ENCODE assay signal across 8 cellular contexts in the genomic region with DNA sequence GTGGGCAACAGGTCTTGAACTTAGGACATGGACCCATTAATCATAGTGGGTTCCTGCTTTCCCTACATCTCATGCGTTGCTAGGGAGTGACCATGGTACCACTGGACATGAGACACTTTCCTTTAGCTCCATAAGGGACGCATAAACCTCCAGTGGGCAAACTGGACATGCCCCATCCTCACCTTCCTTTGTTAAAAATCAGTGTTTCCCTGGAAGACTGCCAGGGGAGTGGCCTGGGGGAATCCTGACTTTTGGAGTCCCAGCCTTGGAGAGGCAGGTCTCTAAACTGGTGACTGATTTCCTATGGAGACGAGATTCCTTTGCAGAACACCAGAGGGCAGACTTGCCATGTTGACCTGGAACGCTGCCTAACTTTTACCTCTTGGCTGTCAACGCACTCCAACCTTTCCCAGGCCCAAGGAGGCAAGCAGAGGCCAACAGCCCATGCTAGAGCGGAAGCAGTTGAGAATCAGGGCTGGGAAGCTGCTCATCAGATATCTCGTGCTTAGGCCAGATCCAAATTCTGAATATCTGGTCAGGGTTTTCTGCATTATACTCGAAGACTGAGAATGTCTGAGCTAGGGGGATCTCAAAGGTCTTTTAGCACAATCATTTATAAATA. TPM values are rescaled to one million over a fixed set of nuclear protein-coding genes. Genes with fewer than 3 reads are reported as not detected.
DNase-seq lines count a peak whose midpoint lies in the region; FAIRE-seq and TF ChIP-seq lines count a peak whose summit lies in the region.

No MANE protein-coding gene starts in this region.

- CTCF ChIA-PET in SK-N-SH (lab: Yijun Ruan, JAX) = interaction anchor here (0.5 to 16.7 kb wide), 48 partner anchors 8 to 453 kb away, joined by 3 to 510 read pairs (median 4); partner anchors contain the start of genes CX3CR1 and RPSA

- WGBS in SK-N-SH (ENCODE audit: low lambda C conversion rate) = 40% methylated on average over 8 of the region's 8 CpGs

- no peak for TF ChIP-seq EP300 in SK-N-SH (IDR thresholded peaks at IDR 0.05; ENCODE audit: borderline replicate concordance in 1 of 2, low read depth in 1 of 2, low read length in 1 of 2)

- intact Hi-C loops in left ventricle myocardium inferior (cut with micrococcal nuclease) = loop anchor here (5.0 kb wide), 1 partner anchor 98 kb away; no protein-coding TSS in a partner anchor

- H2AFZ ChIP-seq in SK-N-SH (ENCODE audit: low read depth) = no peak overlapping the region

- POLR2A ChIA-PET in SK-N-SH (lab: Yijun Ruan, JAX) = no interaction called here

- H3K79me2 ChIP-seq in SK-N-SH (ENCODE audit: insufficient read depth) = no peaks in the 10 kb centered on the region

- H4K20me1 ChIP-seq in SK-N-SH (ENCODE audit: insufficient read depth) = no peaks in the 10 kb centered on the region

- H3K36me3 ChIP-seq in SK-N-SH (replicated peaks in 1 of 2; ENCODE audit: control insufficient read depth in 1 of 2, insufficient read depth in 2 of 2, low read length in 1 of 2) (no peaks in the 10 kb centered on the region), left ventricle myocardium inferior (peaks cover 32% of the 10 kb centered on the region)

- peak; percentile 85 for TF ChIP-seq RAD21 in SK-N-SH (IDR thresholded peaks at IDR 0.05; ENCODE audit: low read length)

- peak; percentile 82 for DNase-seq in AG20443 (ENCODE audit: low spot score)
- DNase-seq in GM18507 (ENCODE audit: extremely low spot score, insufficient read length, low read depth) = peak; percentile 55
- peak; percentile 39 for DNase-seq in LHCN-M2 (ENCODE audit: low read depth)
- peak; percentile 79 for DNase-seq in SK-N-SH
- peak; percentile 74 for DNase-seq in amniotic epithelial cell (ENCODE audit: low read depth)
- DNase-seq in left ventricle myocardium inferior = no peak
- no peak for DNase-seq in retinal pigment epithelial cell (ENCODE audit: low read depth)
- DNase-seq in NCI-H187 (lab: John Stamatoyannopoulos, UW) = no peak

- H3F3A ChIP-seq in SK-N-SH (replicated peaks; ENCODE audit: insufficient read depth) = no peaks in the 10 kb centered on the region

- no peak overlapping the region for H3K4me2 ChIP-seq in SK-N-SH

- H3K27me3 ChIP-seq in SK-N-SH (ENCODE audit: insufficient read depth) (no peaks in the 10 kb centered on the region), left ventricle myocardium inferior (ENCODE audit: low read depth) (no peaks in the 10 kb centered on the region)

- H3K4me1 ChIP-seq in SK-N-SH (ENCODE audit: control insufficient read depth in 1 of 2, insufficient read depth in 2 of 2, low read depth in 1 of 2, low read length in 1 of 2) (peaks cover 0 to 2% of the 10 kb centered on the region in 2 experiments; a peak in 1 of 4 replicates), left ventricle myocardium inferior (peaks cover 68% of the 10 kb centered on the region)

- no peak overlapping the region for H3K27ac ChIP-seq in SK-N-SH (ENCODE audit: low read depth in 2 of 2, low read length in 1 of 2)
- peak overlapping the region; percentile 89 for H3K27ac ChIP-seq in left ventricle myocardium inferior (replicated peaks)

- H3K9me3 ChIP-seq in SK-N-SH (no peaks in the 10 kb centered on the region), left ventricle myocardium inferior (replicated peaks) (no peaks in the 10 kb centered on the region)

- no peak overlapping the region for H3K9ac ChIP-seq in SK-N-SH

- no peak overlapping the region for H3K4me3 ChIP-seq in SK-N-SH (ENCODE audit: low read depth in 2 of 2, low read length in 1 of 2)
- peak overlapping the region; percentile 67 for H3K4me3 ChIP-seq in left ventricle myocardium inferior
- no peak overlapping the region for H3K4me3 ChIP-seq in retinal pigment epithelial cell (ENCODE audit: low read length)

- TF ChIP-seq CTCF in SK-N-SH (IDR thresholded peaks at IDR 0.05) (peak; percentile 77), left ventricle myocardium inferior (IDR thresholded peaks at IDR 0.05; ENCODE audit: borderline replicate concordance) (peak; percentile 84), retinal pigment epithelial cell (conservative IDR thresholded peaks at IDR 0.05; ENCODE audit: low read depth, low read length) (peak; percentile 83)

- FAIRE-seq in GM18507 (lab: Jason Lieb, UNC) = peak; percentile 95

- no peaks in the 10 kb centered on the region for H3K9me2 ChIP-seq in SK-N-SH

TF ChIP-seq in SK-N-SH, 30 proteins besides CTCF, POLR2A, EP300 and RAD21:
- TF ChIP-seq NFIC (IDR thresholded peaks at IDR 0.05; ENCODE audit: borderline replicate concordance) (peak; percentile 68), SMC3 (IDR thresholded peaks at IDR 0.05; ENCODE audit: low read depth, low read length) (peak; percentile 90), POLR2AphosphoS5 (IDR thresholded peaks at IDR 0.05; ENCODE audit: low read depth, low read length) (no peak)

RNA-seq across cellular contexts. Expression of gene XIRP1, which starts 2.6 kb away (rescaled TPM):
- 0.71 and 4.1 TPM in 2 replicates for total RNA-seq in LHCN-M2 (2014; rRNA removed)
- 22.8 TPM for polyA plus RNA-seq in LHCN-M2 (2012)
- polyA plus RNA-seq in SK-N-SH (2012; rRNA removed) = not detected in 2 replicates
- polyA plus RNA-seq in SK-N-SH (2012; cell fraction: cytosol; rRNA removed) = not detected in 2 replicates
- polyA plus RNA-seq in SK-N-SH (2012; cell fraction: nucleus; rRNA removed) = 0.02 TPM in 1 of 2 replicates, not detected in the other
- 386 TPM for total RNA-seq in left ventricle myocardium inferior

RNA-seq across cellular contexts. Expression of gene CSRNP1, which starts 36.4 kb away (rescaled TPM):
- total RNA-seq in LHCN-M2 (2014; rRNA removed) (13.0 and 18.9 TPM in 2 replicates), left ventricle myocardium inferior (12.1 TPM)
- polyA plus RNA-seq in LHCN-M2 (2012) = 10.9 TPM
- 24.5 and 26.3 TPM in 2 replicates for polyA plus RNA-seq in SK-N-SH (2012; rRNA removed)
- polyA plus RNA-seq in SK-N-SH (2012; cell fraction: cytosol; rRNA removed) = 12.5 and 13.2 TPM in 2 replicates
- polyA plus RNA-seq in SK-N-SH (2012; cell fraction: nucleus; rRNA removed) = 43.9 and 63.0 TPM in 2 replicates

Comparison
In these comparisons a context has a peak if more than half of its experiments do, and no peak if none do; other contexts are left out.
1. DNase-seq: peak in AG20443 (single experiment), GM18507 (single experiment), LHCN-M2 (single experiment), SK-N-SH (single experiment) and amniotic epithelial cell (single experiment); none in left ventricle myocardium inferior (single experiment), retinal pigment epithelial cell (single experiment) and NCI-H187 (0 of 2).
2. RNA of gene XIRP1, which starts 2.6 kb away (total RNA-seq): 386 TPM in left ventricle myocardium inferior (single experiment); 0.71 to 4.1 TPM in LHCN-M2; every median in the first group is over 10 times any median in the second.
3. Peak in every context shown above with its lines, with median percentiles within 50 percentile points of each other: CTCF ChIP-seq.